ENCODE assay signal across 16 cellular contexts in the genomic region with DNA sequence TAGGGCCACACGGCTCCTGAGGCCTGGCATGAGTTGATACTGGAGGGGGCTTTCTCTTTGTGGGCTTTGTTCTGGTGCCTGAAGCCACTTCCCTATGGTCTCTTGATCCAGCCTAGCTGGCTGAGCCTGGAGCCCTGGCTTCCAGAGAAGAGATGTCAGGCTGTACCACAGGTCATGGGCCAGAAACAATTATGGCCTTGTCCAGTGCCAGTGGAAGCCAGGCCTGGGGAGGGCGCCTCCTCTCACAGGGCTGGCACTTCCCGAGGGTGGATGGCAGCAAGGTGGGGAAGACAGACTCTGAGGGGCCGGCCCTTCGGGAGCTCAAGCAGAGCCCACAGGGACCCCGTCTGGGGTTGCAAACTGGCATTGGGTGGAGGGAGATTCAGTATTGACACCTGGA. TPM values are rescaled to one million over a fixed set of nuclear protein-coding genes. Genes with fewer than 3 reads are reported as not detected.
DNase-seq lines count a peak whose midpoint lies in the region; ATAC-seq and TF ChIP-seq lines count a peak whose summit lies in the region.
"Had no signal": no experiment of that assay in that cellular context is flagged by ENCODE, and none has a peak within 500 bp of the region (broad histone marks: within the 10 kb centered on the region; RNA-seq: fewer than 3 reads in every experiment).

No MANE protein-coding gene starts in this region.

- no peak for DNase-seq in T-helper 2 cell treated with Interferon-gamma antibody and Interleukin-4, amounts not matched to agents 5 μg/mL and 100 μg/mL, for 36 hours (ENCODE audit: low spot score)
- DNase-seq in T-helper 2 cell: no peak
- no peak for DNase-seq in effector memory CD8-positive, alpha-beta T cell
- DNase-seq in pons (ENCODE audit: low spot score): peak; percentile 51
- DNase-seq in activated CD4-positive, alpha-beta T cell treated with anti-CD3 and anti-CD28 coated beads, Interleukin-2, amount 10 ng/mL, durations not matched to agents 24 days and 14 days: no peak
- DNase-seq in NCI-H526 (lab: John Stamatoyannopoulos, UW): no peak
- DNase-seq in activated CD4-positive, alpha-beta T cell treated with anti-CD3 and anti-CD28 coated beads for 1 hour: no peak
- DNase-seq: HFFc6, IMR-90, NCI-H1105 treated with DMSO at 0.1 percent for 48 hours, NCI-H1694 treated with DMSO at 0.1 percent for 48 hours, NCI-H2107, NCI-H345, SIG-M5 had no signal

- H3K36me3 Mint-ChIP-seq in T-helper 2 cell treated with Interferon-gamma antibody and Interleukin-4, amounts not matched to agents 5 μg/mL and 100 μg/mL, for 36 hours (ENCODE audit: low read depth): no peaks in the 10 kb centered on the region
- H3K36me3 Mint-ChIP-seq in effector memory CD8-positive, alpha-beta T cell (ENCODE audit: insufficient read depth): peaks cover 3% of the 10 kb centered on the region
- no peaks in the 10 kb centered on the region for H3K36me3 Mint-ChIP-seq in activated CD4-positive, alpha-beta T cell treated with anti-CD3 and anti-CD28 coated beads, Interleukin-2, amount 10 ng/mL, durations not matched to agents 24 days and 14 days (ENCODE audit: low read depth)

- H3F3A ChIP-seq in Loucy (ENCODE audit: low read depth): no peaks in the 10 kb centered on the region

- H3K9me3 Mint-ChIP-seq in T-helper 2 cell treated with Interferon-gamma antibody and Interleukin-4, amounts not matched to agents 5 μg/mL and 100 μg/mL, for 36 hours: no peaks in the 10 kb centered on the region
- H3K9me3 Mint-ChIP-seq in effector memory CD8-positive, alpha-beta T cell: no peaks in the 10 kb centered on the region
- H3K9me3 Mint-ChIP-seq in activated CD4-positive, alpha-beta T cell treated with anti-CD3 and anti-CD28 coated beads, Interleukin-2, amount 10 ng/mL, durations not matched to agents 24 days and 14 days: no peaks in the 10 kb centered on the region
- H3K9me3 Mint-ChIP-seq: HFFc6 had no signal

- H3K79me2 ChIP-seq in Loucy (ENCODE audit: insufficient read depth, low read length): no peaks in the 10 kb centered on the region

- H4K20me1 ChIP-seq in Loucy (ENCODE audit: insufficient read depth, low read length, poor library complexity, severe bottlenecking): no peaks in the 10 kb centered on the region

- peak overlapping the region; percentile 72 for H3K9ac ChIP-seq in Loucy (ENCODE audit: low read depth, low read length, poor library complexity, severe bottlenecking)

- TF ChIP-seq CTCF in Loucy (conservative IDR thresholded peaks at IDR 0.05; ENCODE audit: low read length): no peak

- H3K36me3 ChIP-seq in Loucy (ENCODE audit: insufficient read depth, low read length): no peaks in the 10 kb centered on the region
- H3K36me3 ChIP-seq: BE2C had no signal

- peaks cover 36% of the 10 kb centered on the region for H3K4me1 ChIP-seq in Loucy (ENCODE audit: insufficient read depth, low read length, poor library complexity, severe bottlenecking)

- ATAC-seq in effector memory CD8-positive, alpha-beta T cell (replicated peaks): no peak

- no peak overlapping the region for H2AFZ ChIP-seq in Loucy (ENCODE audit: low read length)

- H3K9me3 ChIP-seq in Loucy (ENCODE audit: insufficient read depth, low read depth, low read length): no peaks in the 10 kb centered on the region
- H3K9me3 ChIP-seq: BE2C had no signal

- H3K4me1 Mint-ChIP-seq in T-helper 2 cell treated with Interferon-gamma antibody and Interleukin-4, amounts not matched to agents 5 μg/mL and 100 μg/mL, for 36 hours (ENCODE audit: low read depth): peaks cover 11% of the 10 kb centered on the region
- H3K4me1 Mint-ChIP-seq in effector memory CD8-positive, alpha-beta T cell (ENCODE audit: low read depth in 2 of 2): peaks cover 10 to 11% of the 10 kb centered on the region in 2 donors
- peaks cover 21% of the 10 kb centered on the region for H3K4me1 Mint-ChIP-seq in activated CD4-positive, alpha-beta T cell treated with anti-CD3 and anti-CD28 coated beads, Interleukin-2, amount 10 ng/mL, durations not matched to agents 24 days and 14 days

- no peak overlapping the region for H3K4me2 ChIP-seq in Loucy (ENCODE audit: low read depth, low read length, poor library complexity, severe bottlenecking)

- H3K27me3 ChIP-seq in Loucy (ENCODE audit: insufficient read depth, low read length, poor library complexity, severe bottlenecking): no peaks in the 10 kb centered on the region
- H3K27me3 ChIP-seq: BE2C had no signal

- no peaks in the 10 kb centered on the region for H3K9me2 ChIP-seq in Loucy (replicated peaks; ENCODE audit: low read depth, low read length)

- no peak overlapping the region for H3K4me3 Mint-ChIP-seq in T-helper 2 cell treated with Interferon-gamma antibody and Interleukin-4, amounts not matched to agents 5 μg/mL and 100 μg/mL, for 36 hours
- peak overlapping the region; percentile 17 to 75 for H3K4me3 Mint-ChIP-seq in effector memory CD8-positive, alpha-beta T cell
- H3K4me3 Mint-ChIP-seq in activated CD4-positive, alpha-beta T cell treated with anti-CD3 and anti-CD28 coated beads, Interleukin-2, amount 10 ng/mL, durations not matched to agents 24 days and 14 days: no peak overlapping the region

- intact Hi-C loops in activated CD4-positive, alpha-beta T cell treated with anti-CD3 and anti-CD28 coated beads, Interleukin-2, amount 10 ng/mL, durations not matched to agents 24 days and 14 days (cut with micrococcal nuclease): no loop called here

- H3K27me3 Mint-ChIP-seq in T-helper 2 cell treated with Interferon-gamma antibody and Interleukin-4, amounts not matched to agents 5 μg/mL and 100 μg/mL, for 36 hours (ENCODE audit: low read depth): no peaks in the 10 kb centered on the region
- H3K27me3 Mint-ChIP-seq in effector memory CD8-positive, alpha-beta T cell: no peaks in the 10 kb centered on the region
- peaks cover 5% of the 10 kb centered on the region for H3K27me3 Mint-ChIP-seq in activated CD4-positive, alpha-beta T cell treated with anti-CD3 and anti-CD28 coated beads, Interleukin-2, amount 10 ng/mL, durations not matched to agents 24 days and 14 days

- peak overlapping the region; percentile 47 for H3K27ac Mint-ChIP-seq in T-helper 2 cell treated with Interferon-gamma antibody and Interleukin-4, amounts not matched to agents 5 μg/mL and 100 μg/mL, for 36 hours
- H3K27ac Mint-ChIP-seq in effector memory CD8-positive, alpha-beta T cell: no peak overlapping the region
- H3K27ac Mint-ChIP-seq in activated CD4-positive, alpha-beta T cell treated with anti-CD3 and anti-CD28 coated beads, Interleukin-2, amount 10 ng/mL, durations not matched to agents 24 days and 14 days: no peak overlapping the region

- H3K4me3 ChIP-seq in Loucy (ENCODE audit: low read length, poor library complexity, severe bottlenecking): no peak overlapping the region

RNA-seq across cellular contexts. Expression of a gene that starts 34.9 kb away (rescaled TPM):
- 68.5 and 69.2 TPM in 2 replicates for total RNA-seq in activated CD4-positive, alpha-beta T cell treated with anti-CD3 and anti-CD28 coated beads, Interleukin-2, amount 10 ng/mL, durations not matched to agents 24 days and 14 days

Comparison
In these comparisons a context has a peak if more than half of its experiments do, and no peak if none do; other contexts are left out.
1. H3K4me3 Mint-ChIP-seq: peak in effector memory CD8-positive, alpha-beta T cell (2 of 2); none in T-helper 2 cell treated with Interferon-gamma antibody and Interleukin-4, amounts not matched to agents 5 μg/mL and 100 μg/mL, for 36 hours (single experiment) and activated CD4-positive, alpha-beta T cell treated with anti-CD3 and anti-CD28 coated beads, Interleukin-2, amount 10 ng/mL, durations not matched to agents 24 days and 14 days (single experiment).